Comparison of ENCODE assay signal across 2 cellular contexts in the genomic region with DNA sequence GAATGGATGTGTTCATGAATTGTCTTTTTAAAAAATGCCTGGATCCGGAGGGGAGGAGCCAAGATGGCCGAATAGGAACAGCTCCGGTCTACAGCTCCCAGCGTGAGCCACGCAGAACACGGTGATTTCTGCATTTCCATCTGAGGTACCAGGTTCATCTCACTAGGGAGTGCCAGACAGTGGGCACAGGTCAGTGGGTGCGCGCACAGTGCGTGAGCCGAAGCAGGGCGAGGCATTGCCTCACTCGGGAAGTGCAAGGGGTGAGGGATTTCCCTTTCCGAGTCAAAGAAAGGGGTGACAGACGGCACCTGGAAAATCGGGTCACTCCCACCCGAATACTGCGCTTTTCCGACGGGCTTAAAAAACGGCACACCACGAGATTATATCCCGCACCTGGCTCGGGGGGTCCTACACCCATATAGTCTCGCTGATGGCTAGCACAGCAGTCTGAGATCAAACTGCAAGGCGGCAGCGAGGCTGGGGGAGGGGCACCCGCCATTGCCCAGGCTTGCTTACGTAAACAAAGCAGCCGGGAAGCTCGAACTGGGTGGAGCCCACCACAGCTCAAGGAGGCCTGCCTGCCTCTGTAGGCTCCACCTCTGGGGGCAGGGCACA.
TF ChIP-seq lines count a peak whose summit lies in the region.
"Not testable (repeated sequence)": the region's sequence is repeated elsewhere in the genome, so short reads cannot be mapped to it uniquely, and the experiment has no call there.

No MANE protein-coding gene starts in this region.

TF ChIP-seq in HCT116, 20 proteins besides CTCF, POLR2A, EP300 and RAD21:
- TF ChIP-seq YY1 (IDR thresholded peaks at IDR 0.05; ENCODE audit: extremely low read depth, insufficient replicate concordance, low read depth, low read length) = peak; percentile 51

TF ChIP-seq in K562, 482 proteins besides CTCF, POLR2A, EP300 and RAD21 (continues in another document):
- TF ChIP-seq CSDE1 (IDR thresholded peaks at IDR 0.05) = 0 out of 4 replicates have a peak, but pooled peaks of 1 of the 2 experiments have one; percentile 39
- TF ChIP-seq NR2C1 (IDR thresholded peaks at IDR 0.05) = peak; percentile 37; the same call in 1 of the 2 replicates
- TF ChIP-seq NR2C1 (tag; IDR thresholded peaks at IDR 0.05) = peak; percentile 52; the same call in 1 of the 2 replicates
- TF ChIP-seq, protein P1, sequence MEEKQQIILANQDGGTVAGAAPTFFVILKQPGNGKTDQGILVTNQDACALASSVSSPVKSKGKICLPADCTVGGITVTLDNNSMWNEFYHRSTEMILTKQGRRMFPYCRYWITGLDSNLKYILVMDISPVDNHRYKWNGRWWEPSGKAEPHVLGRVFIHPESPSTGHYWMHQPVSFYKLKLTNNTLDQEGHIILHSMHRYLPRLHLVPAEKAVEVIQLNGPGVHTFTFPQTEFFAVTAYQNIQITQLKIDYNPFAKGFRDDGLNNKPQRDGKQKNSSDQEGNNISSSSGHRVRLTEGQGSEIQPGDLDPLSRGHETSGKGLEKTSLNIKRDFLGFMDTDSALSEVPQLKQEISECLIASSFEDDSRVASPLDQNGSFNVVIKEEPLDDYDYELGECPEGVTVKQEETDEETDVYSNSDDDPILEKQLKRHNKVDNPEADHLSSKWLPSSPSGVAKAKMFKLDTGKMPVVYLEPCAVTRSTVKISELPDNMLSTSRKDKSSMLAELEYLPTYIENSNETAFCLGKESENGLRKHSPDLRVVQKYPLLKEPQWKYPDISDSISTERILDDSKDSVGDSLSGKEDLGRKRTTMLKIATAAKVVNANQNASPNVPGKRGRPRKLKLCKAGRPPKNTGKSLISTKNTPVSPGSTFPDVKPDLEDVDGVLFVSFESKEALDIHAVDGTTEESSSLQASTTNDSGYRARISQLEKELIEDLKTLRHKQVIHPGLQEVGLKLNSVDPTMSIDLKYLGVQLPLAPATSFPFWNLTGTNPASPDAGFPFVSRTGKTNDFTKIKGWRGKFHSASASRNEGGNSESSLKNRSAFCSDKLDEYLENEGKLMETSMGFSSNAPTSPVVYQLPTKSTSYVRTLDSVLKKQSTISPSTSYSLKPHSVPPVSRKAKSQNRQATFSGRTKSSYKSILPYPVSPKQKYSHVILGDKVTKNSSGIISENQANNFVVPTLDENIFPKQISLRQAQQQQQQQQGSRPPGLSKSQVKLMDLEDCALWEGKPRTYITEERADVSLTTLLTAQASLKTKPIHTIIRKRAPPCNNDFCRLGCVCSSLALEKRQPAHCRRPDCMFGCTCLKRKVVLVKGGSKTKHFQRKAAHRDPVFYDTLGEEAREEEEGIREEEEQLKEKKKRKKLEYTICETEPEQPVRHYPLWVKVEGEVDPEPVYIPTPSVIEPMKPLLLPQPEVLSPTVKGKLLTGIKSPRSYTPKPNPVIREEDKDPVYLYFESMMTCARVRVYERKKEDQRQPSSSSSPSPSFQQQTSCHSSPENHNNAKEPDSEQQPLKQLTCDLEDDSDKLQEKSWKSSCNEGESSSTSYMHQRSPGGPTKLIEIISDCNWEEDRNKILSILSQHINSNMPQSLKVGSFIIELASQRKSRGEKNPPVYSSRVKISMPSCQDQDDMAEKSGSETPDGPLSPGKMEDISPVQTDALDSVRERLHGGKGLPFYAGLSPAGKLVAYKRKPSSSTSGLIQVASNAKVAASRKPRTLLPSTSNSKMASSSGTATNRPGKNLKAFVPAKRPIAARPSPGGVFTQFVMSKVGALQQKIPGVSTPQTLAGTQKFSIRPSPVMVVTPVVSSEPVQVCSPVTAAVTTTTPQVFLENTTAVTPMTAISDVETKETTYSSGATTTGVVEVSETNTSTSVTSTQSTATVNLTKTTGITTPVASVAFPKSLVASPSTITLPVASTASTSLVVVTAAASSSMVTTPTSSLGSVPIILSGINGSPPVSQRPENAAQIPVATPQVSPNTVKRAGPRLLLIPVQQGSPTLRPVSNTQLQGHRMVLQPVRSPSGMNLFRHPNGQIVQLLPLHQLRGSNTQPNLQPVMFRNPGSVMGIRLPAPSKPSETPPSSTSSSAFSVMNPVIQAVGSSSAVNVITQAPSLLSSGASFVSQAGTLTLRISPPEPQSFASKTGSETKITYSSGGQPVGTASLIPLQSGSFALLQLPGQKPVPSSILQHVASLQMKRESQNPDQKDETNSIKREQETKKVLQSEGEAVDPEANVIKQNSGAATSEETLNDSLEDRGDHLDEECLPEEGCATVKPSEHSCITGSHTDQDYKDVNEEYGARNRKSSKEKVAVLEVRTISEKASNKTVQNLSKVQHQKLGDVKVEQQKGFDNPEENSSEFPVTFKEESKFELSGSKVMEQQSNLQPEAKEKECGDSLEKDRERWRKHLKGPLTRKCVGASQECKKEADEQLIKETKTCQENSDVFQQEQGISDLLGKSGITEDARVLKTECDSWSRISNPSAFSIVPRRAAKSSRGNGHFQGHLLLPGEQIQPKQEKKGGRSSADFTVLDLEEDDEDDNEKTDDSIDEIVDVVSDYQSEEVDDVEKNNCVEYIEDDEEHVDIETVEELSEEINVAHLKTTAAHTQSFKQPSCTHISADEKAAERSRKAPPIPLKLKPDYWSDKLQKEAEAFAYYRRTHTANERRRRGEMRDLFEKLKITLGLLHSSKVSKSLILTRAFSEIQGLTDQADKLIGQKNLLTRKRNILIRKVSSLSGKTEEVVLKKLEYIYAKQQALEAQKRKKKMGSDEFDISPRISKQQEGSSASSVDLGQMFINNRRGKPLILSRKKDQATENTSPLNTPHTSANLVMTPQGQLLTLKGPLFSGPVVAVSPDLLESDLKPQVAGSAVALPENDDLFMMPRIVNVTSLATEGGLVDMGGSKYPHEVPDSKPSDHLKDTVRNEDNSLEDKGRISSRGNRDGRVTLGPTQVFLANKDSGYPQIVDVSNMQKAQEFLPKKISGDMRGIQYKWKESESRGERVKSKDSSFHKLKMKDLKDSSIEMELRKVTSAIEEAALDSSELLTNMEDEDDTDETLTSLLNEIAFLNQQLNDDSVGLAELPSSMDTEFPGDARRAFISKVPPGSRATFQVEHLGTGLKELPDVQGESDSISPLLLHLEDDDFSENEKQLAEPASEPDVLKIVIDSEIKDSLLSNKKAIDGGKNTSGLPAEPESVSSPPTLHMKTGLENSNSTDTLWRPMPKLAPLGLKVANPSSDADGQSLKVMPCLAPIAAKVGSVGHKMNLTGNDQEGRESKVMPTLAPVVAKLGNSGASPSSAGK (IDR thresholded peaks at IDR 0.05) = peak; percentile 73
- TF ChIP-seq GABPA (tag; conservative IDR thresholded peaks at IDR 0.05; ENCODE audit: low read depth) = peak; percentile 59
- peak; percentile 34 for TF ChIP-seq PHF20 (IDR thresholded peaks at IDR 0.05; ENCODE audit: partially characterized antibody)
- 0 out of 2 replicates have a peak, but pooled peaks have one; percentile 31 for TF ChIP-seq ZNF175 (CRISPR knock-in tag; IDR thresholded peaks at IDR 0.05; ENCODE audit: low read depth)
- TF ChIP-seq SOX6 (IDR thresholded peaks at IDR 0.05) = peak; percentile 8; the same call in 1 of the 2 replicates
- peak; percentile 40; the same call in 1 of the 2 replicates for TF ChIP-seq ATF7 (IDR thresholded peaks at IDR 0.05)
- TF ChIP-seq, protein P2, sequence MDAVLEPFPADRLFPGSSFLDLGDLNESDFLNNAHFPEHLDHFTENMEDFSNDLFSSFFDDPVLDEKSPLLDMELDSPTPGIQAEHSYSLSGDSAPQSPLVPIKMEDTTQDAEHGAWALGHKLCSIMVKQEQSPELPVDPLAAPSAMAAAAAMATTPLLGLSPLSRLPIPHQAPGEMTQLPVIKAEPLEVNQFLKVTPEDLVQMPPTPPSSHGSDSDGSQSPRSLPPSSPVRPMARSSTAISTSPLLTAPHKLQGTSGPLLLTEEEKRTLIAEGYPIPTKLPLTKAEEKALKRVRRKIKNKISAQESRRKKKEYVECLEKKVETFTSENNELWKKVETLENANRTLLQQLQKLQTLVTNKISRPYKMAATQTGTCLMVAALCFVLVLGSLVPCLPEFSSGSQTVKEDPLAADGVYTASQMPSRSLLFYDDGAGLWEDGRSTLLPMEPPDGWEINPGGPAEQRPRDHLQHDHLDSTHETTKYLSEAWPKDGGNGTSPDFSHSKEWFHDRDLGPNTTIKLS (IDR thresholded peaks at IDR 0.05; ENCODE audit: borderline replicate concordance, low read depth) = peak; percentile 57; the same call in 1 of the 2 replicates
- peak; percentile 41; the same call in 1 of the 2 replicates for TF ChIP-seq FOXM1 (IDR thresholded peaks at IDR 0.05; ENCODE audit: low read depth)
- TF ChIP-seq FOXM1 (CRISPR knock-in tag; IDR thresholded peaks at IDR 0.05; ENCODE audit: low read depth); NR4A1 (CRISPR knock-in tag; IDR thresholded peaks at IDR 0.05); ATF1 (CRISPR knock-in tag; IDR thresholded peaks at IDR 0.05): not testable (repeated sequence)
- peak; percentile 42; the same call in 1 of the 2 replicates for TF ChIP-seq EHMT2 (IDR thresholded peaks at IDR 0.05)
- peak; percentile 27; the same call in 1 of the 2 replicates for TF ChIP-seq ARID1B (IDR thresholded peaks at IDR 0.05)
- 0 out of 2 replicates have a peak, but pooled peaks have one; percentile 41 for TF ChIP-seq NR4A1 (tag; IDR thresholded peaks at IDR 0.05)
- peak; percentile 63 for TF ChIP-seq POLR2B (IDR thresholded peaks at IDR 0.05; ENCODE audit: low read depth, partially characterized antibody)
- 0 out of 2 replicates have a peak, but pooled peaks have one; percentile 39 for TF ChIP-seq RB1 (IDR thresholded peaks at IDR 0.05; ENCODE audit: low read depth)
- TF ChIP-seq FOXK2 (conservative IDR thresholded peaks at IDR 0.05 in 1 of 2, IDR thresholded peaks at IDR 0.05 in 1 of 2; ENCODE audit: low read depth in 2 of 2) = peak in 1 of 2 experiments; percentile 79; a peak in 2 of 4 replicates
- TF ChIP-seq, protein P3, sequence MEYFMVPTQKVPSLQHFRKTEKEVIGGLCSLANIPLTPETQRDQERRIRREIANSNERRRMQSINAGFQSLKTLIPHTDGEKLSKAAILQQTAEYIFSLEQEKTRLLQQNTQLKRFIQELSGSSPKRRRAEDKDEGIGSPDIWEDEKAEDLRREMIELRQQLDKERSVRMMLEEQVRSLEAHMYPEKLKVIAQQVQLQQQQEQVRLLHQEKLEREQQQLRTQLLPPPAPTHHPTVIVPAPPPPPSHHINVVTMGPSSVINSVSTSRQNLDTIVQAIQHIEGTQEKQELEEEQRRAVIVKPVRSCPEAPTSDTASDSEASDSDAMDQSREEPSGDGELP (CRISPR knock-in tag; IDR thresholded peaks at IDR 0.05; ENCODE audit: borderline replicate concordance) = peak; percentile 18; the same call in 1 of the 2 replicates
- peak; percentile 25 to 47; a peak in 1 of 4 replicates for TF ChIP-seq FOXA3 (CRISPR knock-in tag; conservative IDR thresholded peaks at IDR 0.05 in 1 of 2, IDR thresholded peaks at IDR 0.05 in 1 of 2)
- TF ChIP-seq, protein P4, sequence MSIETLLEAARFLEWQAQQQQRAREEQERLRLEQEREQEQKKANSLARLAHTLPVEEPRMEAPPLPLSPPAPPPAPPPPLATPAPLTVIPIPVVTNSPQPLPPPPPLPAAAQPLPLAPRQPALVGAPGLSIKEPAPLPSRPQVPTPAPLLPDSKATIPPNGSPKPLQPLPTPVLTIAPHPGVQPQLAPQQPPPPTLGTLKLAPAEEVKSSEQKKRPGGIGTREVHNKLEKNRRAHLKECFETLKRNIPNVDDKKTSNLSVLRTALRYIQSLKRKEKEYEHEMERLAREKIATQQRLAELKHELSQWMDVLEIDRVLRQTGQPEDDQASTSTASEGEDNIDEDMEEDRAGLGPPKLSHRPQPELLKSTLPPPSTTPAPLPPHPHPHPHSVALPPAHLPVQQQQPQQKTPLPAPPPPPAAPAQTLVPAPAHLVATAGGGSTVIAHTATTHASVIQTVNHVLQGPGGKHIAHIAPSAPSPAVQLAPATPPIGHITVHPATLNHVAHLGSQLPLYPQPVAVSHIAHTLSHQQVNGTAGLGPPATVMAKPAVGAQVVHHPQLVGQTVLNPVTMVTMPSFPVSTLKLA (conservative IDR thresholded peaks at IDR 0.05) = peak; percentile 27 to 37; a peak in 2 of 4 replicates
- 0 out of 2 replicates have a peak, but pooled peaks have one; percentile 25 for TF ChIP-seq SP1 (CRISPR knock-in tag; IDR thresholded peaks at IDR 0.05)
- TF ChIP-seq, protein P5, sequence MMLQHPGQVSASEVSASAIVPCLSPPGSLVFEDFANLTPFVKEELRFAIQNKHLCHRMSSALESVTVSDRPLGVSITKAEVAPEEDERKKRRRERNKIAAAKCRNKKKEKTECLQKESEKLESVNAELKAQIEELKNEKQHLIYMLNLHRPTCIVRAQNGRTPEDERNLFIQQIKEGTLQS (IDR thresholded peaks at IDR 0.05) = peak; percentile 13; the same call in 1 of the 2 replicates
- TF ChIP-seq, protein P5 (CRISPR knock-in tag; conservative IDR thresholded peaks at IDR 0.05) = not testable (repeated sequence)
- peak in 1 of 2 experiments; percentile 15; a peak in 1 of 4 replicates for TF ChIP-seq HDAC1 (IDR thresholded peaks at IDR 0.05)
- TF ChIP-seq NONO (IDR thresholded peaks at IDR 0.05; ENCODE audit: low read depth in 2 of 2, low read length in 1 of 2) = 0 out of 4 replicates have a peak, but pooled peaks of 1 of the 2 experiments have one; percentile 30
- peak; percentile 81 for TF ChIP-seq POLR2H (tag; IDR thresholded peaks at IDR 0.05; ENCODE audit: low read depth)
- TF ChIP-seq NFRKB (IDR thresholded peaks at IDR 0.05; ENCODE audit: low read depth) = peak; percentile 96
- TF ChIP-seq EP400 (IDR thresholded peaks at IDR 0.05) = peak; percentile 76
- TF ChIP-seq SMAD4 (CRISPR knock-in tag; conservative IDR thresholded peaks at IDR 0.05) = peak; percentile 46; the same call in 1 of the 2 replicates
- TF ChIP-seq ATF1 (tag; IDR thresholded peaks at IDR 0.05) = peak; percentile 81
- TF ChIP-seq NFIC (IDR thresholded peaks at IDR 0.05) = peak; percentile 31; the same call in 1 of the 2 replicates
- peak; percentile 25 to 83 (median 39) for TF ChIP-seq YY1 (IDR thresholded peaks at IDR 0.05; ENCODE audit: borderline replicate concordance in 1 of 3, control insufficient read depth in 1 of 3, extremely low read depth in 1 of 3, insufficient read depth in 3 of 3, insufficient read length in 1 of 3, insufficient replicate concordance in 2 of 3, low read depth in 1 of 3, low read length in 2 of 3)
- peak; percentile 19; the same call in 1 of the 2 replicates for TF ChIP-seq CEBPB (tag; IDR thresholded peaks at IDR 0.05)
- peak; percentile 47 for TF ChIP-seq BRD9 (IDR thresholded peaks at IDR 0.05; ENCODE audit: low read depth, partially characterized antibody)
- TF ChIP-seq SUPT5H (IDR thresholded peaks at IDR 0.05) = peak; percentile 61
- TF ChIP-seq, protein P6, sequence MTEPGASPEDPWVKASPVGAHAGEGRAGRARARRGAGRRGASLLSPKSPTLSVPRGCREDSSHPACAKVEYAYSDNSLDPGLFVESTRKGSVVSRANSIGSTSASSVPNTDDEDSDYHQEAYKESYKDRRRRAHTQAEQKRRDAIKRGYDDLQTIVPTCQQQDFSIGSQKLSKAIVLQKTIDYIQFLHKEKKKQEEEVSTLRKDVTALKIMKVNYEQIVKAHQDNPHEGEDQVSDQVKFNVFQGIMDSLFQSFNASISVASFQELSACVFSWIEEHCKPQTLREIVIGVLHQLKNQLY (CRISPR knock-in tag; conservative IDR thresholded peaks at IDR 0.05) = 0 out of 4 replicates have a peak, but pooled peaks of 1 of the 2 experiments have one; percentile 66
- TF ChIP-seq L3MBTL2 (IDR thresholded peaks at IDR 0.05) = peak; percentile 72
